ENCODE assay signal across 1 cellular context in genomic region chr10:11697718-11698527, GRCh38.
TF ChIP-seq lines count a peak whose summit lies in the region.

No MANE protein-coding gene starts in this region.

TF ChIP-seq in K562, 482 proteins besides CTCF, POLR2A, EP300 and RAD21 (continued from another document):
- no peak for TF ChIP-seq HEY1 (CRISPR knock-in tag; IDR thresholded peaks at IDR 0.05; ENCODE audit: borderline replicate concordance)
- TF ChIP-seq GABPB1 (CRISPR knock-in tag; IDR thresholded peaks at IDR 0.05) = no peak
- no peak for TF ChIP-seq NFATC3 (IDR thresholded peaks at IDR 0.05)
- TF ChIP-seq ATF3 (IDR thresholded peaks at IDR 0.05) = 0 out of 2 replicates have a peak, but pooled peaks have one; percentile 9
- no peak for TF ChIP-seq ATF3 (CRISPR knock-in tag; conservative IDR thresholded peaks at IDR 0.05)
- TF ChIP-seq RBM25 (IDR thresholded peaks at IDR 0.05; ENCODE audit: low read depth, low read length, severe bottlenecking) = peak; percentile 70
- TF ChIP-seq, protein P1, sequence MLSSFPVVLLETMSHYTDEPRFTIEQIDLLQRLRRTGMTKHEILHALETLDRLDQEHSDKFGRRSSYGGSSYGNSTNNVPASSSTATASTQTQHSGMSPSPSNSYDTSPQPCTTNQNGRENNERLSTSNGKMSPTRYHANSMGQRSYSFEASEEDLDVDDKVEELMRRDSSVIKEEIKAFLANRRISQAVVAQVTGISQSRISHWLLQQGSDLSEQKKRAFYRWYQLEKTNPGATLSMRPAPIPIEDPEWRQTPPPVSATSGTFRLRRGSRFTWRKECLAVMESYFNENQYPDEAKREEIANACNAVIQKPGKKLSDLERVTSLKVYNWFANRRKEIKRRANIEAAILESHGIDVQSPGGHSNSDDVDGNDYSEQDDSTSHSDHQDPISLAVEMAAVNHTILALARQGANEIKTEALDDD (IDR thresholded peaks at IDR 0.05) = no peak
- TF ChIP-seq SAFB (IDR thresholded peaks at IDR 0.05; ENCODE audit: borderline replicate concordance, low read depth, low read length) = no peak
- peak; percentile 47; the same call in 1 of the 2 replicates for TF ChIP-seq BCOR (IDR thresholded peaks at IDR 0.05)
- no peak for TF ChIP-seq RBBP5 (IDR thresholded peaks at IDR 0.05; ENCODE audit: borderline replicate concordance, insufficient read depth, low read length, poor library complexity, severe bottlenecking)
- TF ChIP-seq CCNT2 (IDR thresholded peaks at IDR 0.05; ENCODE audit: borderline replicate concordance, extremely low read depth, insufficient read length, low read depth, low read length) = no peak
- 0 out of 2 replicates have a peak, but pooled peaks have one; percentile 36 for TF ChIP-seq ZKSCAN1 (IDR thresholded peaks at IDR 0.05; ENCODE audit: low read depth, low read length)
